ENCODE assay signal across 11 cellular contexts in the genomic region with DNA sequence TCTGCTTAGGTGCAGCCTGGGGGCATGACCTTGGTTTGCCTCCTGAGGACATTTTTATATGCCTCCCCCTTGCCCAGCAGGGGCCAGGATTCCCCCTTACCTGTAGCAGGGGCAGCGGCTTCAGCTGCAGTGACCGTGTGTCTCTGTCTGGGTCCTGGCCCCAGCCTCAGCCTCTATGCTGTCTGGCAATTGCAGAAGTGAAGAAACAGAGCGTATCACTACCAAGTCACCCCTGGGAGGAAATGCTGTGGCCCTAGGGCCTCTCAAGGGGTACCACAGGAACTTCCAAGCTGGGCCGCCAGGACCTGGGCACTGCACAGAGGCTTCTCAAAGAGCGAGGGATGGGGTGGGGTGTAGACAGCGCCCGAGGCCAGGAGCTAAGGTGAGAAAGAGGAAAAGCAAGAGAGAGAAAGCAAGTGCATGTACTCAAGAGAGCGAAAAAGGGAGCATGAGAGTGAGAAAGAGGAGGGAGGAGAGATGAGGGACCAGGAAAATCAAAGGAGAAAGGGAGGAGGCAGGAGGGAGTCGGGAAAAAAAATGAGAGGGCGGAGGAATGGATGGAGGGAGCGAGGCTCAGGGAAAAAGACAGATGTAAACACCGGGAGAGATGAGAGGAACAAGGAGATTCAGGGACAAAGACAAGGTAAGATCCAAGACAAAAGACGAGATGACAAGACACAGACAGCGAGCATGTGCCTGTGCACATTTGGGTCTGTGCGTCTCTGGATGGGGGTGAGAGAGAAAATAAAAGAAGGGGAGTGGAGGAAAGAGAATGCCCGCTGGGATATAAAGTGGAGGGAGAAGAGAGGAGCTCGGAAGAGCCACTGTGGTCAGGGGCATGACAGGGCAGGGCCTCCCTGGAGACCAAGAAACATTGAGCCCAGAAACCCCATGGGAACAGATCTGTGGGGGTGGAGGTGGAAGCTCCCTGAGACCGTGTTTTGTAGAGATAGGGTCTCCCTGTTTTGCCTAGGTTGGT. TPM values are rescaled to one million over a fixed set of nuclear protein-coding genes. Genes with fewer than 3 reads are reported as not detected.
DNase-seq lines count a peak whose midpoint lies in the region; ATAC-seq and TF ChIP-seq lines count a peak whose summit lies in the region.
"Had no signal": no experiment of that assay in that cellular context is flagged by ENCODE, and none has a peak within 500 bp of the region (broad histone marks: within the 10 kb centered on the region; RNA-seq: fewer than 3 reads in every experiment).

Gene PTAFR (minus strand): TSS at position 199 of the 979 bp plus-strand sequence. CDS start 25,669 bp downstream, outside the sequence.

- ATAC-seq in CD4-positive, CD25-positive, alpha-beta regulatory T cell (ENCODE audit: low read depth in 2 of 2): peak; percentile 25 to 30
- ATAC-seq in GM21447 (IDR thresholded peaks at IDR 0.05; ENCODE audit: unreplicated experiment) (peak; percentile 39), lung (ENCODE audit: insufficient read depth, low FRiP score) (peak; percentile 44), GM18517 (IDR thresholded peaks at IDR 0.05; ENCODE audit: unreplicated experiment) (no peak), HG02870 (IDR thresholded peaks at IDR 0.05; ENCODE audit: unreplicated experiment) (no peak)
- ATAC-seq: left colon had no signal

- peaks cover 8% of the 10 kb centered on the region for H3K4me1 ChIP-seq in CD4-positive, CD25-positive, alpha-beta regulatory T cell (ENCODE audit: control insufficient read depth, insufficient read depth, low read length, poor library complexity, severe bottlenecking)
- peaks cover 0 to 7% of the 10 kb centered on the region in 2 donors for H3K4me1 ChIP-seq in lung (ENCODE audit: control insufficient read depth in 2 of 2, insufficient read depth in 2 of 2, low read length in 2 of 2)

- peaks cover 23% of the 10 kb centered on the region for H3K27me3 Mint-ChIP-seq in CD4-positive, CD25-positive, alpha-beta regulatory T cell
- H3K27me3 Mint-ChIP-seq: central memory CD8-positive, alpha-beta T cell had no signal

- no peaks in the 10 kb centered on the region for H3K9me3 ChIP-seq in CD4-positive, CD25-positive, alpha-beta regulatory T cell (ENCODE audit: control insufficient read depth in 2 of 2, low read length in 2 of 2)
- no peaks in the 10 kb centered on the region for H3K9me3 ChIP-seq in lung (ENCODE audit: control insufficient read depth in 2 of 2, insufficient read depth in 1 of 2, low read length in 1 of 2)
- H3K9me3 ChIP-seq: Caco-2 had no signal

- DNase-seq in CD4-positive, CD25-positive, alpha-beta regulatory T cell: no peak
- DNase-seq in SKM-1 treated with dmso at 0.1 percent for 144 hours (lab: John Stamatoyannopoulos, UW; ENCODE audit: unreplicated experiment) (peak; percentile 85), lung (ENCODE audit: low spot score) (peak; percentile 45), NCI-H226 (no peak), kidney tubule cell (ENCODE audit: low spot score) (no peak)
- DNase-seq: Caco-2 had no signal

- no peak for TF ChIP-seq CTCF in lung (IDR thresholded peaks at IDR 0.05; ENCODE audit: control extremely low read depth, extremely low read depth)

- H3K4me3 ChIP-seq in CD4-positive, CD25-positive, alpha-beta regulatory T cell (ENCODE audit: low read depth, low read length): no peak within 1 kb of the TSS
- no peak within 1 kb of the TSS for H3K4me3 ChIP-seq in lung

- H3K27ac ChIP-seq in CD4-positive, CD25-positive, alpha-beta regulatory T cell (ENCODE audit: insufficient read depth, low read length, poor library complexity, severe bottlenecking): no peak within 1 kb of the TSS
- H3K27ac ChIP-seq in lung (ENCODE audit: low read depth in 1 of 2, low read length in 1 of 2): peak within 1 kb of the TSS in 1 of 2 donors; percentile 78

- H3K4me3 Mint-ChIP-seq in CD4-positive, CD25-positive, alpha-beta regulatory T cell: no peak within 1 kb of the TSS
- H3K4me3 Mint-ChIP-seq: central memory CD8-positive, alpha-beta T cell had no signal

- WGBS in lung, 2 donors: 53 to 67% methylated on average over 18 of the region's 18 CpGs

- H3K4me1 Mint-ChIP-seq in CD4-positive, CD25-positive, alpha-beta regulatory T cell: peaks cover 11 to 21% (median 17%) of the 10 kb centered on the region in 4 donors

- H3K36me3 ChIP-seq in CD4-positive, CD25-positive, alpha-beta regulatory T cell (ENCODE audit: control insufficient read depth, insufficient read depth, low read length): no peaks in the 10 kb centered on the region
- no peaks in the 10 kb centered on the region for H3K36me3 ChIP-seq in lung (ENCODE audit: control insufficient read depth in 2 of 2, insufficient read depth in 2 of 2, low read length in 2 of 2)

- H3K27me3 ChIP-seq in CD4-positive, CD25-positive, alpha-beta regulatory T cell (ENCODE audit: control insufficient read depth, insufficient read depth, low read length): no peaks in the 10 kb centered on the region
- H3K27me3 ChIP-seq in lung (ENCODE audit: control insufficient read depth, insufficient read depth): no peaks in the 10 kb centered on the region

- no peak within 1 kb of the TSS for H3K27ac Mint-ChIP-seq in CD4-positive, CD25-positive, alpha-beta regulatory T cell

- H3K9me3 Mint-ChIP-seq in CD4-positive, CD25-positive, alpha-beta regulatory T cell: peaks cover 0 to 2% (median 0%) of the 10 kb centered on the region in 7 donors
- H3K9me3 Mint-ChIP-seq: central memory CD8-positive, alpha-beta T cell had no signal

- no peaks in the 10 kb centered on the region for H3K36me3 Mint-ChIP-seq in CD4-positive, CD25-positive, alpha-beta regulatory T cell

RNA-seq across cellular contexts. Expression of gene PTAFR, which starts in this region (rescaled TPM):
- total RNA-seq in CD4-positive, CD25-positive, alpha-beta regulatory T cell: 0.54 TPM
- under 1 TPM; 0.15 to 0.84 (median 0.40) TPM for polyA plus RNA-seq in CD4-positive, CD25-positive, alpha-beta regulatory T cell
- total RNA-seq in lung: 10 to 100 TPM in 1 of 2 donors, 1 to 10 TPM in 1; 9.3 to 37.3 TPM
- 10 to 100 TPM in 1 of 2 donors, 1 to 10 TPM in 1; 7.7 to 93.6 TPM for polyA plus RNA-seq in lung

Comparison
In these comparisons a context has a peak if more than half of its experiments do, and no peak if none do; other contexts are left out.
1. RNA of gene PTAFR (polyA plus RNA-seq): 7.7 to 93.6 TPM in lung; 0.15 to 0.84 TPM in CD4-positive, CD25-positive, alpha-beta regulatory T cell; every median in the first group is over 4 times any median in the second.
2. Peak in ATAC-seq in CD4-positive, CD25-positive, alpha-beta regulatory T cell; RNA of the gene not detected or under 1 TPM.
3. ATAC-seq: peak in GM21447 (single experiment) and lung (single experiment); none in GM18517 (single experiment) and HG02870 (single experiment).
4. DNase-seq: peak in SKM-1 treated with dmso at 0.1 percent for 144 hours (single experiment) and lung (single experiment); none in CD4-positive, CD25-positive, alpha-beta regulatory T cell (0 of 3), NCI-H226 (single experiment) and kidney tubule cell (single experiment).